ENCODE assay signal across 23 cellular contexts in the genomic region with DNA sequence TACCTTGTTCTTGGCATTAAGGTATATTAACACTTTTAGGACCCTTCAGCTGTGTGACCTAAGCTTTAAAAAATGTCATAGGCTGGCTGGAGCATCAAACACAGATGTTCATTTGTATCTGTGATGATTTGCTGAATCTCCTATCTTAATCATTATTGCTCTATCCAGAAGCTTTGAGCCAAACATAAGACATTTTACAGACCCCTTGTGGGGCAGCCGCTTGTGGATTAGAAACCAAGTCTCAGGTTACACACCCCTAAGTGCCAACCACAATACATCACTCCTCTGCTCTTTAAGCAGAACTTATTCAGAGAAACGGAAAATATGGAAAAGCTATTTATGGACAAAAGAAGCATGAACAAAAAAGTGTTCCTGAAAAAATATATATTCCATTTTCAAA.
DNase-seq lines count a peak whose midpoint lies in the region; ATAC-seq and TF ChIP-seq lines count a peak whose summit lies in the region.
"Had no signal": no experiment of that assay in that cellular context is flagged by ENCODE, and none has a peak within 500 bp of the region (broad histone marks: within the 10 kb centered on the region; RNA-seq: fewer than 3 reads in every experiment).

No MANE protein-coding gene starts in this region.

- H3K27ac ChIP-seq in SJCRH30: no peak overlapping the region
- no peak overlapping the region for H3K27ac ChIP-seq in smooth muscle cell (ENCODE audit: low read depth)
- H3K27ac ChIP-seq: 22Rv1, adrenal gland, cardiac muscle cell, epithelial cell of prostate, upper lobe of left lung had no signal

- ATAC-seq in HG02852 (IDR thresholded peaks at IDR 0.05; ENCODE audit: unreplicated experiment): no peak
- ATAC-seq: naive thymus-derived CD8-positive, alpha-beta T cell; Right ventricle myocardium inferior had no signal

- no peak overlapping the region for H3K4me3 ChIP-seq in SJCRH30
- no peak overlapping the region for H3K4me3 ChIP-seq in smooth muscle cell
- H3K4me3 ChIP-seq: adrenal gland, cardiac muscle cell had no signal

- no peak for TF ChIP-seq CTCF in smooth muscle cell (IDR thresholded peaks at IDR 0.05; ENCODE audit: borderline replicate concordance, insufficient read depth, poor library complexity, severe bottlenecking)

- no peaks in the 10 kb centered on the region for H4K20me1 ChIP-seq in smooth muscle cell (ENCODE audit: low read depth)

- DNase-seq in DMS153 treated with DMSO at 0.1 percent for 48 hours (lab: John Stamatoyannopoulos, UW; ENCODE audit: unreplicated experiment) (peak; percentile 35), DMS153 (lab: John Stamatoyannopoulos, UW) (no peak), NCI-H345 (lab: John Stamatoyannopoulos, UW) (peak; percentile 41), SJCRH30 (peak; percentile 36 to 68), smooth muscle cell (lab: John Stamatoyannopoulos, UW; ENCODE audit: unreplicated experiment) (no peak), AG08395 (ENCODE audit: low spot score) (no peak), glomerular visceral epithelial cell (ENCODE audit: extremely low spot score) (no peak)
- DNase-seq: activated CD4-positive, alpha-beta T cell treated with anti-CD3 and anti-CD28 coated beads, Interleukin-2, amount 50 U/mL, for 4 hours; activated gamma-delta T cell; adrenal gland; dermis blood vessel endothelial cell; GOT3; naive thymus-derived CD8-positive, alpha-beta T cell; NCI-H2029 treated with DMSO at 0.1 percent for 48 hours; posterior cingulate gyrus; stimulated activated CD4-positive, alpha-beta T cell treated with anti-CD3 and anti-CD28 coated beads, Interleukin-2, amount 100 ng/mL, for 24 hours; stimulated activated naive CD4-positive, alpha-beta T cell treated with Interleukin-2 at 50 U/mL for 16 hours; upper lobe of left lung had no signal

- 13% methylated on average over 2 of the region's 2 CpGs for WGBS in smooth muscle cell (ENCODE audit: low lambda C conversion rate)

- H3K36me3 ChIP-seq in SJCRH30: no peaks in the 10 kb centered on the region
- H3K36me3 ChIP-seq in smooth muscle cell (ENCODE audit: low read depth): no peaks in the 10 kb centered on the region
- H3K36me3 ChIP-seq: adrenal gland, cardiac muscle cell, upper lobe of left lung had no signal

- H3K9me3 ChIP-seq in SJCRH30 (replicated peaks) (no peaks in the 10 kb centered on the region), smooth muscle cell (replicated peaks; ENCODE audit: low read depth) (no peaks in the 10 kb centered on the region)
- H3K9me3 ChIP-seq: adrenal gland, upper lobe of left lung had no signal

- H3K27me3 ChIP-seq in SJCRH30 (no peaks in the 10 kb centered on the region), smooth muscle cell (ENCODE audit: low read depth) (no peaks in the 10 kb centered on the region)
- H3K27me3 ChIP-seq: adrenal gland, cardiac muscle cell, upper lobe of left lung had no signal

- no peak overlapping the region for H3K9ac ChIP-seq in smooth muscle cell (ENCODE audit: low read depth)

- no peaks in the 10 kb centered on the region for H3K79me2 ChIP-seq in smooth muscle cell (ENCODE audit: low read depth)

- peaks cover 9% of the 10 kb centered on the region for H3K4me1 ChIP-seq in SJCRH30
- H3K4me1 ChIP-seq in smooth muscle cell (ENCODE audit: low read depth): peaks cover 31% of the 10 kb centered on the region
- H3K4me1 ChIP-seq: adrenal gland, upper lobe of left lung had no signal

- no peak overlapping the region for H2AFZ ChIP-seq in smooth muscle cell (ENCODE audit: low read depth)

- H3K4me2 ChIP-seq in smooth muscle cell: peak overlapping the region; percentile 23

- H3F3A ChIP-seq in smooth muscle cell (ENCODE audit: low read depth): no peaks in the 10 kb centered on the region

Comparison
In these comparisons a context has a peak if more than half of its experiments do, and no peak if none do; other contexts are left out.
1. DNase-seq: peak in DMS153 treated with DMSO at 0.1 percent for 48 hours (single experiment), NCI-H345 (single experiment) and SJCRH30 (2 of 2); none in DMS153 (single experiment), smooth muscle cell (single experiment), AG08395 (single experiment) and glomerular visceral epithelial cell (single experiment).